Comparison of ENCODE assay signal across 10 cellular contexts in genomic region chr9:90894956-90895687, GRCh38.
DNase-seq lines count a peak whose midpoint lies in the region; ATAC-seq, FAIRE-seq and TF ChIP-seq lines count a peak whose summit lies in the region.
"Had no signal": no experiment of that assay in that cellular context is flagged by ENCODE, and none has a peak within 500 bp of the region (broad histone marks: within the 10 kb centered on the region; RNA-seq: fewer than 3 reads in every experiment).

No MANE protein-coding gene starts in this region.

- no peak overlapping the region for H2BK12ac ChIP-seq in mesenchymal stem cell (ENCODE audit: low read length in 2 of 2)

- no peak overlapping the region for H3K14ac ChIP-seq in mesenchymal stem cell (ENCODE audit: low read length in 2 of 2)

- no peak overlapping the region for H4K91ac ChIP-seq in mesenchymal stem cell (ENCODE audit: low read length)

- H3K4ac ChIP-seq in mesenchymal stem cell (ENCODE audit: low read depth in 1 of 2, low read length in 2 of 2): no peak overlapping the region

- intact Hi-C loops in CD14-positive monocyte (cut with micrococcal nuclease): no loop called here

- no peak overlapping the region for H2BK5ac ChIP-seq in mesenchymal stem cell (ENCODE audit: low read depth, low read length, poor library complexity, severe bottlenecking)

- H3K4me1 Mint-ChIP-seq in CD14-positive monocyte: no peaks in the 10 kb centered on the region
- H3K4me1 Mint-ChIP-seq in astrocyte (ENCODE audit: low read depth, unreplicated experiment): peaks cover 2% of the 10 kb centered on the region

- H3K27me3 ChIP-seq in astrocyte (ENCODE audit: insufficient read depth, low read length) (peaks cover 7% of the 10 kb centered on the region), mesenchymal stem cell (ENCODE audit: control insufficient read depth in 1 of 2, insufficient read depth in 1 of 2, low read length in 2 of 2) (peaks cover 0 to 34% of the 10 kb centered on the region in 2 experiments)

- H2AFZ ChIP-seq in astrocyte (ENCODE audit: low read depth, low read length): no peak overlapping the region
- H2AFZ ChIP-seq in mesenchymal stem cell (ENCODE audit: low read depth, low read length): no peak overlapping the region

- H3K27ac Mint-ChIP-seq in CD14-positive monocyte (peak overlapping the region in 3 of 7 donors; percentile 7 to 68 (median 37)), astrocyte (ENCODE audit: unreplicated experiment) (no peak overlapping the region)

- TF ChIP-seq CTCF in CD14-positive monocyte (IDR thresholded peaks at IDR 0.05) (peak; percentile 59), HEK293 (tag by site-specific recombination; IDR thresholded peaks at IDR 0.05) (no peak), astrocyte (IDR thresholded peaks at IDR 0.05; ENCODE audit: insufficient read depth, low read depth, low read length) (peak; percentile 47)

- DNase-seq in CD14-positive monocyte (ENCODE audit: low spot score) (no peak), astrocyte (ENCODE audit: low read depth) (no peak), mesenchymal stem cell (peak; percentile 23), NCI-H2196 (lab: John Stamatoyannopoulos, UW; ENCODE audit: unreplicated experiment) (no peak)
- no peak for DNase-seq in effector CD4-positive, alpha-beta T cell
- DNase-seq in activated CD8-positive, alpha-beta memory T cell treated with anti-CD3 and anti-CD28 coated beads, Interleukin-2, amount 50 U/mL, for 48 hours: no peak
- DNase-seq: NCI-H1105 treated with DMSO at 0.1 percent for 48 hours had no signal

- H3K36me3 Mint-ChIP-seq in CD14-positive monocyte: peaks cover 93 to 100% of the 10 kb centered on the region in 2 donors
- peaks cover 3% of the 10 kb centered on the region for H3K36me3 Mint-ChIP-seq in astrocyte (ENCODE audit: low read depth, unreplicated experiment)

- no peak for FAIRE-seq in astrocyte (lab: Jason Lieb, UNC)

- H3K27ac ChIP-seq in HEK293 (ENCODE audit: extremely low read depth, low read depth, low read length) (no peak overlapping the region), astrocyte (ENCODE audit: low read depth, low read length) (no peak overlapping the region), mesenchymal stem cell (ENCODE audit: low read length, poor library complexity, severe bottlenecking) (no peak overlapping the region)

- H3K4me1 ChIP-seq in HEK293 (ENCODE audit: control insufficient read depth, insufficient read depth, low read length) (no peaks in the 10 kb centered on the region), astrocyte (ENCODE audit: insufficient read depth, low read length) (no peaks in the 10 kb centered on the region), mesenchymal stem cell (ENCODE audit: control insufficient read depth, insufficient read depth, low read depth, low read length) (no peaks in the 10 kb centered on the region)

- H2BK120ac ChIP-seq in mesenchymal stem cell (ENCODE audit: low read depth, low read length): no peak overlapping the region

- H3K18ac ChIP-seq in mesenchymal stem cell (ENCODE audit: low read depth in 1 of 2, low read length in 2 of 2): no peak overlapping the region

- H2AK5ac ChIP-seq in mesenchymal stem cell (ENCODE audit: low read length, severe bottlenecking): no peak overlapping the region

- H3K9me3 ChIP-seq in HEK293 (ENCODE audit: control insufficient read depth, insufficient read depth, low read depth, low read length) (no peaks in the 10 kb centered on the region), astrocyte (ENCODE audit: insufficient read depth, low read depth, low read length) (no peaks in the 10 kb centered on the region), mesenchymal stem cell (ENCODE audit: control insufficient read depth, low read length) (no peaks in the 10 kb centered on the region)

- WGBS in mesenchymal stem cell: 87% methylated on average over 14 of the region's 16 CpGs

- H3K4me3 ChIP-seq in HEK293 (ENCODE audit: low read depth, low read length) (no peak overlapping the region), astrocyte (ENCODE audit: insufficient read depth, low read depth, low read length) (no peak overlapping the region), mesenchymal stem cell (ENCODE audit: insufficient read depth in 1 of 2, low read depth in 1 of 2, low read length in 2 of 2) (no peak overlapping the region)
- H3K4me3 ChIP-seq: lung had no signal

- CTCF ChIA-PET in HEK293 (lab: Yijun Ruan, JAX): interaction anchor here (0.6 to 2.0 kb wide), 6 partner anchors 10 to 1051 kb away, joined by 3 to 8 read pairs (median 4); no protein-coding TSS in a partner anchor

- no peaks in the 10 kb centered on the region for H3K79me2 ChIP-seq in astrocyte (ENCODE audit: insufficient read depth, low read length)

- H4K20me1 ChIP-seq in astrocyte (ENCODE audit: insufficient read depth, low read length): no peaks in the 10 kb centered on the region

- H3K36me3 ChIP-seq in HEK293 (ENCODE audit: control insufficient read depth in 2 of 2, insufficient read depth in 1 of 2, low read length in 2 of 2) (peaks cover 0 to 14% of the 10 kb centered on the region in 2 experiments; a peak in 2 of 3 replicates), astrocyte (ENCODE audit: insufficient read depth, low read length) (no peaks in the 10 kb centered on the region), mesenchymal stem cell (ENCODE audit: control insufficient read depth in 1 of 2, insufficient read depth in 2 of 2, low read depth in 1 of 2, low read length in 2 of 2) (peaks cover 0 to 13% of the 10 kb centered on the region in 2 experiments)

- no peak overlapping the region for H2BK15ac ChIP-seq in mesenchymal stem cell (ENCODE audit: low read depth, poor library complexity, severe bottlenecking)

- no peak overlapping the region for H3K23ac ChIP-seq in mesenchymal stem cell (ENCODE audit: low read length in 2 of 2)

- H3K9ac ChIP-seq in astrocyte (ENCODE audit: low read length) (no peak overlapping the region), mesenchymal stem cell (ENCODE audit: low read length) (no peak overlapping the region)

- no peak for ATAC-seq in GM21515 (IDR thresholded peaks at IDR 0.05; ENCODE audit: unreplicated experiment)

- no peak overlapping the region for H3K4me3 Mint-ChIP-seq in CD14-positive monocyte
- H3K4me3 Mint-ChIP-seq in astrocyte (ENCODE audit: unreplicated experiment): no peak overlapping the region

- POLR2A ChIA-PET in HEK293 (lab: Yijun Ruan, JAX): no interaction called here

- H4K8ac ChIP-seq in mesenchymal stem cell (ENCODE audit: low read length): no peak overlapping the region

- peaks cover 0 to 2% (median 0%) of the 10 kb centered on the region in 3 donors for H3K27me3 Mint-ChIP-seq in CD14-positive monocyte (ENCODE audit: low read depth in 3 of 3)
- peaks cover 18% of the 10 kb centered on the region for H3K27me3 Mint-ChIP-seq in astrocyte (ENCODE audit: low read depth, unreplicated experiment)

- H3K9me3 Mint-ChIP-seq in CD14-positive monocyte: peaks cover 0 to 2% (median 0%) of the 10 kb centered on the region in 7 donors
- no peaks in the 10 kb centered on the region for H3K9me3 Mint-ChIP-seq in astrocyte (ENCODE audit: unreplicated experiment)

- no peaks in the 10 kb centered on the region for H3K79me1 ChIP-seq in mesenchymal stem cell (replicated peaks; ENCODE audit: low read length, poor library complexity, severe bottlenecking)

- H3K4me2 ChIP-seq in astrocyte (ENCODE audit: low read length) (no peak overlapping the region), mesenchymal stem cell (ENCODE audit: low read length, poor library complexity, severe bottlenecking) (no peak overlapping the region)

TF ChIP-seq in HEK293, 187 proteins besides CTCF, POLR2A, EP300 and RAD21:
- TF ChIP-seq ZNF423 (tag by site-specific recombination; IDR thresholded peaks at IDR 0.05): peak; percentile 37; the same call in 1 of the 2 replicates
- no peak for TF ChIP-seq GFI1B (tag by site-specific recombination; IDR thresholded peaks at IDR 0.05)
TF ChIP-seq in HEK293: peak in this region for 1.
